16 cellular contexts compared by ENCODE assay signal in the genomic region with DNA sequence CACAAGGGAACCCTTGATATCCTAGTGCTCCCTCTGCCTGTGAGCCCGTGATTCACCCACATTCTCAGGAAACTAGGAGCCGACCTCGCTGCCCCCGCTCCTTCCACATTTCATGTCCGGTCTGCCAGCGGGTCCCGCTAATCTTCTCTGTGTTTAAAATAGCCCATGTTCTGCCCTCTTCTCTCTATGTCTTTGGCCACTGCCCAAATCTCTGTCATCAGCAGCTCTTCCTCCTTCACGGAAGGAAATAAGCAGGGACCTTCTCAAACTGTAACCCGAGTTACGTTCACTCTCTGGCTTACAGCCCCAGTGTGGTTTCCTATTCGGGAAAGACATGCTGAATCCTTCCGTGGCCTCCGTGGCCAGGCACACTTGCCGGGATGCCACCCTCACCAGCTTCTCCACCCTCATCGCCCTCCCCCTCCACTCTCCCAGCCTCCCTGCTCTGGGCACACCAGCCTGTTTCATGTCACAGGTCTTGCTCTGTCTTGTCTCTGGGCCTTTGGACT. TPM values are rescaled to one million over a fixed set of nuclear protein-coding genes. Genes with fewer than 3 reads are reported as not detected.
DNase-seq lines count a peak whose midpoint lies in the region; ATAC-seq and TF ChIP-seq lines count a peak whose summit lies in the region.
"Had no signal": no experiment of that assay in that cellular context is flagged by ENCODE, and none has a peak within 500 bp of the region (broad histone marks: within the 10 kb centered on the region; RNA-seq: fewer than 3 reads in every experiment).

No MANE protein-coding gene starts in this region.

- peak overlapping the region; percentile 33 for H3K4me3 Mint-ChIP-seq in endothelial cell (ENCODE audit: unreplicated experiment)
- H3K4me3 Mint-ChIP-seq in activated CD4-positive, alpha-beta memory T cell treated with anti-CD3 and anti-CD28 coated beads for 36 hours: no peak overlapping the region
- H3K4me3 Mint-ChIP-seq: naive thymus-derived CD8-positive, alpha-beta T cell; T-helper 1 cell treated with Interleukin-12 subunit alpha and Interleukin-12 subunit beta and Interleukin-4 antibody, amounts not matched to agents 30 μg/mL and 1 μg/mL, for 36 hours had no signal

- H3K9me3 Mint-ChIP-seq in endothelial cell (ENCODE audit: unreplicated experiment): peaks cover 17% of the 10 kb centered on the region
- peaks cover 51% of the 10 kb centered on the region for H3K9me3 Mint-ChIP-seq in activated CD4-positive, alpha-beta memory T cell treated with anti-CD3 and anti-CD28 coated beads for 36 hours

- no peak overlapping the region for H3K27ac Mint-ChIP-seq in endothelial cell (ENCODE audit: unreplicated experiment)
- H3K27ac Mint-ChIP-seq in activated CD4-positive, alpha-beta memory T cell treated with anti-CD3 and anti-CD28 coated beads for 36 hours: no peak overlapping the region
- H3K27ac Mint-ChIP-seq: activated T-helper 2 cell treated with anti-CD3 and anti-CD28 coated beads, Interferon-gamma antibody, Interleukin-2, Interleukin-4, amounts not matched to agents 10 μg/mL and 5 μg/mL and 100 μg/mL, durations not matched to agents 14 hours and 24 hours and 36 hours; T-helper 1 cell treated with Interleukin-12 subunit alpha and Interleukin-12 subunit beta and Interleukin-4 antibody, amounts not matched to agents 30 μg/mL and 1 μg/mL, for 36 hours had no signal

- no peak for TF ChIP-seq CTCF in endothelial cell (IDR thresholded peaks at IDR 0.05; ENCODE audit: unreplicated experiment)

- CTCF ChIA-PET in activated CD4-positive, alpha-beta memory T cell treated with anti-CD3 and anti-CD28 coated beads for 36 hours (lab: Charles Lee): interaction anchor here (0.7 to 6.4 kb wide), 3 partner anchors 29 to 168 kb away, joined by 3 to 58 read pairs (median 4); no protein-coding TSS in a partner anchor

- POLR2A ChIA-PET in activated CD4-positive, alpha-beta memory T cell treated with anti-CD3 and anti-CD28 coated beads for 36 hours (lab: Charles Lee): no interaction called here

- H3K36me3 Mint-ChIP-seq in endothelial cell (ENCODE audit: low read depth, unreplicated experiment): peaks cover 26% of the 10 kb centered on the region
- H3K36me3 Mint-ChIP-seq in activated CD4-positive, alpha-beta memory T cell treated with anti-CD3 and anti-CD28 coated beads for 36 hours: peaks cover 9% of the 10 kb centered on the region

- ATAC-seq in GM18519 (IDR thresholded peaks at IDR 0.05; ENCODE audit: low FRiP score, unreplicated experiment) (no peak), GM21515 (IDR thresholded peaks at IDR 0.05; ENCODE audit: unreplicated experiment) (no peak), HG03139 (IDR thresholded peaks at IDR 0.05; ENCODE audit: unreplicated experiment) (no peak)
- ATAC-seq: naive thymus-derived CD8-positive, alpha-beta T cell had no signal

- DNase-seq in AML-193 (lab: John Stamatoyannopoulos, UW) (peak; percentile 29 to 52), NOMO-1 treated with dmso at 0.1 percent for 144 hours (lab: John Stamatoyannopoulos, UW; ENCODE audit: unreplicated experiment) (peak; percentile 6), endothelial cell (ENCODE audit: low spot score) (no peak), mucosa of gallbladder (ENCODE audit: low spot score) (peak; percentile 52)
- DNase-seq in activated CD4-positive, alpha-beta memory T cell treated with anti-CD3 and anti-CD28 coated beads for 36 hours: no peak
- DNase-seq: naive thymus-derived CD8-positive, alpha-beta T cell; NCI-H1417 treated with DMSO at 0.1 percent for 48 hours; small intestine had no signal

- H3K4me1 Mint-ChIP-seq in endothelial cell (ENCODE audit: unreplicated experiment): peaks cover 6% of the 10 kb centered on the region
- H3K4me1 Mint-ChIP-seq in activated CD4-positive, alpha-beta memory T cell treated with anti-CD3 and anti-CD28 coated beads for 36 hours (ENCODE audit: low read depth): no peaks in the 10 kb centered on the region

- peaks cover 19% of the 10 kb centered on the region for H3K27me3 Mint-ChIP-seq in endothelial cell (ENCODE audit: unreplicated experiment)
- H3K27me3 Mint-ChIP-seq in activated CD4-positive, alpha-beta memory T cell treated with anti-CD3 and anti-CD28 coated beads for 36 hours: peaks cover 2% of the 10 kb centered on the region

- intact Hi-C loops in activated CD4-positive, alpha-beta memory T cell treated with anti-CD3 and anti-CD28 coated beads for 36 hours (cut with micrococcal nuclease): loop anchor here (1.0 kb wide), 1 partner anchor 31 kb away; no protein-coding TSS in a partner anchor

RNA-seq across cellular contexts. Expression of a gene that starts 21.1 kb away (rescaled TPM):
- total RNA-seq in endothelial cell (ENCODE audit: unreplicated experiment) (0.13 TPM), mucosa of gallbladder (2.3 TPM)
- under 1 TPM; 0.53 to 0.55 TPM for total RNA-seq in activated CD4-positive, alpha-beta memory T cell treated with anti-CD3 and anti-CD28 coated beads for 36 hours
- total RNA-seq: A673; naive thymus-derived CD8-positive, alpha-beta T cell; NCI-H460 had no signal

RNA-seq across cellular contexts. Expression of a gene that starts 21.6 kb away (rescaled TPM):
- total RNA-seq in endothelial cell (ENCODE audit: unreplicated experiment): not detected
- total RNA-seq in mucosa of gallbladder: not detected
- under 1 TPM; 0.43 to 0.44 TPM for total RNA-seq in activated CD4-positive, alpha-beta memory T cell treated with anti-CD3 and anti-CD28 coated beads for 36 hours
- total RNA-seq: A673; glomerular endothelial cell; naive thymus-derived CD8-positive, alpha-beta T cell; NCI-H460 had no signal

RNA-seq across cellular contexts. Expression of a gene that starts 25.6 kb away (rescaled TPM):
- total RNA-seq in endothelial cell (ENCODE audit: unreplicated experiment) (not detected), mucosa of gallbladder (0.92 TPM)
- not detected for total RNA-seq in activated CD4-positive, alpha-beta memory T cell treated with anti-CD3 and anti-CD28 coated beads for 36 hours
- total RNA-seq: A673; activated T-helper 2 cell treated with anti-CD3 and anti-CD28 coated beads, Interferon-gamma antibody, Interleukin-2, Interleukin-4, amounts not matched to agents 10 μg/mL and 5 μg/mL and 100 μg/mL, durations not matched to agents 14 hours and 24 hours and 36 hours; glomerular endothelial cell; naive thymus-derived CD8-positive, alpha-beta T cell; NCI-H460 had no signal

RNA-seq across cellular contexts. Expression of a gene that starts 45.4 kb away (rescaled TPM):
- total RNA-seq in endothelial cell (ENCODE audit: unreplicated experiment) (not detected), mucosa of gallbladder (not detected)
- under 1 TPM in 1 of 2 experiments, not detected in 1; 0.07 TPM for total RNA-seq in activated CD4-positive, alpha-beta memory T cell treated with anti-CD3 and anti-CD28 coated beads for 36 hours
- total RNA-seq: A673; glomerular endothelial cell; naive thymus-derived CD8-positive, alpha-beta T cell; NCI-H460 had no signal

Comparison
In these comparisons a context has a peak if more than half of its experiments do, and no peak if none do; other contexts are left out.
1. DNase-seq: peak in AML-193 (2 of 2), NOMO-1 treated with dmso at 0.1 percent for 144 hours (single experiment) and mucosa of gallbladder (single experiment); none in endothelial cell (single experiment) and activated CD4-positive, alpha-beta memory T cell treated with anti-CD3 and anti-CD28 coated beads for 36 hours (single experiment).